ENCODE assay signal across 8 cellular contexts in the genomic region with DNA sequence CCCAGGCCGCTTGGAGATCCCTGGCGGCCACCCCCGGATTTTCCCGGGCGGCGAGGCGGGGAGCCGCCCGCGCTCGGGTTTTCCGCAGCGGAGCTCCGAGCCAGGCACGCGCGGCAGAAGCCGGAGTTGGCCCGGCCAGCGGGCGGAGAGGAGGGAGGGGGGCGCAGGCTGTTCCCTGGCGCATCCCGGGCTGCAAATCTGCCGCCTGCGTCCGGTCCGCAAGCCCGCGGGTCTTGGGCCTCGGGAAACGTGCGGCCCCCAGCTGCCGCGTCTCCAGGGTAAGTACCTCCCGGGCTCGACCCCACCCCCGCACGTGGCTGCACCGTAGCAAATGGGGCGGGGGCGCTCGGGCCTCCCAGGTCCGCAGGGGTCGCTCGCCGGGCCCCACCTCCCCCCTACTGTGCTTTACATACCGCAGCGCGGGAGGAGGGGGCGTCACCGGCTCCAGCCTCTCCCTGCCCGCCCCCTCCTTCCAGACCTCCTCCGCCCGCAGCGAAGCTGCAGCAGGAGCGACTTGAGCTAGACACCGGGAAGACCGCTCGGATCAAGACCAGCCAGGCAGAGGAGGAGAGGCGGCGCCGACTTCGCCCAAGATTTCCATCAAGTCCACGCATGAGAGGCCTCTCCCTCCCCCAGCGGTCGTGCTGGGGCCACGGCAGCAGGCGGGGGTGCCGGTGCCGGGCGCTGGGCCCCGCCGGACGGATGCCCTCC. TPM values are rescaled to one million over a fixed set of nuclear protein-coding genes. Genes with fewer than 3 reads are reported as not detected.
A peak's percentile ranks its signal among the peaks of the same experiment; 100 is the strongest.
DNase-seq lines count a peak whose midpoint lies in the region; ATAC-seq, FAIRE-seq and TF ChIP-seq lines count a peak whose summit lies in the region.

No MANE protein-coding gene starts in this region.

- H3K9me3 Mint-ChIP-seq in osteocyte (ENCODE audit: unreplicated experiment), result no peaks in the 10 kb centered on the region

- peak; percentile 69 for DNase-seq in D341Med (ENCODE audit: low spot score)
- peak; percentile 28 for DNase-seq in RCC 7860 (ENCODE audit: low spot score)
- peak; percentile 25 for DNase-seq in fibroblast of pulmonary artery (ENCODE audit: low read depth)
- no peak for DNase-seq in osteocyte (ENCODE audit: extremely low spot score, unreplicated experiment)
- no peak for DNase-seq in NCI-H2081 treated with DMSO at 0.1 percent for 48 hours (lab: John Stamatoyannopoulos, UW)
- DNase-seq in LoVo (ENCODE audit: low spot score), result no peak
- DNase-seq in COLO829 (ENCODE audit: low spot score), result no peak

- TF ChIP-seq CTCF in fibroblast of pulmonary artery (IDR thresholded peaks at IDR 0.05; ENCODE audit: low read length, missing control alignments), result no peak
- TF ChIP-seq CTCF in osteocyte (IDR thresholded peaks at IDR 0.05), result no peak

- H3K4me3 ChIP-seq in fibroblast of pulmonary artery (replicated peaks; ENCODE audit: low read depth, low read length), result peak overlapping the region; percentile 66

- peaks cover 17% of the 10 kb centered on the region for H3K4me1 Mint-ChIP-seq in osteocyte (ENCODE audit: unreplicated experiment)

- no peak for FAIRE-seq in RCC 7860 (lab: Jason Lieb, UNC)

- no peak for ATAC-seq in HG03439 (IDR thresholded peaks at IDR 0.05; ENCODE audit: unreplicated experiment)

- H3K27me3 Mint-ChIP-seq in osteocyte (ENCODE audit: unreplicated experiment), result no peaks in the 10 kb centered on the region

- H3K36me3 Mint-ChIP-seq in osteocyte (ENCODE audit: unreplicated experiment), result no peaks in the 10 kb centered on the region

- H3K4me3 Mint-ChIP-seq in osteocyte (ENCODE audit: unreplicated experiment), result peak overlapping the region; percentile 81

- H3K27ac Mint-ChIP-seq in osteocyte (ENCODE audit: unreplicated experiment), result peak overlapping the region; percentile 56

RNA-seq across cellular contexts. Expression of gene TMEM200B, which starts 1.6 kb away (rescaled TPM):
- total RNA-seq in osteocyte, result 19.7 and 22.5 TPM in 2 replicates

RNA-seq across cellular contexts. Expression of gene SRSF4, which starts 59.6 kb away (rescaled TPM):
- 70.5 and 74.6 TPM in 2 replicates for total RNA-seq in osteocyte

Comparison
In these comparisons a context has a peak if more than half of its experiments do, and no peak if none do; other contexts are left out.
1. DNase-seq: peak in D341Med (single experiment), RCC 7860 (single experiment) and fibroblast of pulmonary artery (single experiment); none in osteocyte (single experiment), NCI-H2081 treated with DMSO at 0.1 percent for 48 hours (single experiment), LoVo (single experiment) and COLO829 (single experiment).